In the genomic region with DNA sequence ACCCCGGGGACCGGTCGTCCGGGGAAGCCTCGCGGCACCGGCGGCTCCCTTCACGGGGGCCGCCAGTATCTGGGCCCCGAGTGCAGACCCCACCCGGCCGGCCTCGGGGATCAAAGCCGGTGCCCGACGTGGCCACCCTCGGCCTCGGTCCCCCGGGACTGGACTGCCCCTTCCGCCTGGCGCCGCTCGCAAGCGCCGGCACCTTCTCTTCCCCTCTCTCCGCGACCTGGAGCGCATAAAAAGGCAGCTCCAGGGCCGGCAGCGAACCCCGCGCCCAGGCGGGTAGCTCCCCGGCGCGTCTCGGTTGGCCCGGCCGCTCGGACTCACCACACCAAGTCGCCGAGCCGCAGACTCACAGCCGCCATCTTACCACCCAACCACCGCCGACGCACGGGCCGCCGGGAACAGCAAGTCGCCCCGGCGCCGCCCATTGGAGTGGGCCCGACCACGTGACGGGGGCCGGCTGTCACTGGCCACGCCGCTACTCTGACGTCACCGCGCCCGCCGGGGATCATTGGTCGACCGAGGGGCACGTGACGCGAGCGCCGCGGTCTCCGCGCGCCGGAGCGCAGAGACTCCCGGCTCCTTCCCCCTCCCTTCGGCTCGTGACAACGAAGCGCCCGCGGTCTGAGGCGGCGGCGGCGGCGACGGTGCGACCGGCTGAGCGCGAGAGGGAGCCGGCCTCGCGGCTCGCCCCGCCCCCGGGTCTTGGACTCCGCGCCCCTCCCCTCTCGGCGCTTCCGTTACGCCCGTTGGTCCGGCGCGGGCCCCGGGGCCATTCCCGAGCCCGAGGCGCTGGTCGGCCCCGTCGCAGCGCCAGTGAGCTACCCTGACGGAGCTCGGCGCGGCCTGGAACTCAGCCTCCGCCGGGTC, we compare ENCODE assay signal across 8 cellular contexts. TPM values are rescaled to one million over a fixed set of nuclear protein-coding genes. Genes with fewer than 3 reads are reported as not detected.
DNase-seq lines count a peak whose midpoint lies in the region; ATAC-seq and TF ChIP-seq lines count a peak whose summit lies in the region.

A gene (minus strand): TSS at position 388 of the 873 bp plus-strand sequence. CDS start 23 bp downstream, at position 365.
A gene with protein sequence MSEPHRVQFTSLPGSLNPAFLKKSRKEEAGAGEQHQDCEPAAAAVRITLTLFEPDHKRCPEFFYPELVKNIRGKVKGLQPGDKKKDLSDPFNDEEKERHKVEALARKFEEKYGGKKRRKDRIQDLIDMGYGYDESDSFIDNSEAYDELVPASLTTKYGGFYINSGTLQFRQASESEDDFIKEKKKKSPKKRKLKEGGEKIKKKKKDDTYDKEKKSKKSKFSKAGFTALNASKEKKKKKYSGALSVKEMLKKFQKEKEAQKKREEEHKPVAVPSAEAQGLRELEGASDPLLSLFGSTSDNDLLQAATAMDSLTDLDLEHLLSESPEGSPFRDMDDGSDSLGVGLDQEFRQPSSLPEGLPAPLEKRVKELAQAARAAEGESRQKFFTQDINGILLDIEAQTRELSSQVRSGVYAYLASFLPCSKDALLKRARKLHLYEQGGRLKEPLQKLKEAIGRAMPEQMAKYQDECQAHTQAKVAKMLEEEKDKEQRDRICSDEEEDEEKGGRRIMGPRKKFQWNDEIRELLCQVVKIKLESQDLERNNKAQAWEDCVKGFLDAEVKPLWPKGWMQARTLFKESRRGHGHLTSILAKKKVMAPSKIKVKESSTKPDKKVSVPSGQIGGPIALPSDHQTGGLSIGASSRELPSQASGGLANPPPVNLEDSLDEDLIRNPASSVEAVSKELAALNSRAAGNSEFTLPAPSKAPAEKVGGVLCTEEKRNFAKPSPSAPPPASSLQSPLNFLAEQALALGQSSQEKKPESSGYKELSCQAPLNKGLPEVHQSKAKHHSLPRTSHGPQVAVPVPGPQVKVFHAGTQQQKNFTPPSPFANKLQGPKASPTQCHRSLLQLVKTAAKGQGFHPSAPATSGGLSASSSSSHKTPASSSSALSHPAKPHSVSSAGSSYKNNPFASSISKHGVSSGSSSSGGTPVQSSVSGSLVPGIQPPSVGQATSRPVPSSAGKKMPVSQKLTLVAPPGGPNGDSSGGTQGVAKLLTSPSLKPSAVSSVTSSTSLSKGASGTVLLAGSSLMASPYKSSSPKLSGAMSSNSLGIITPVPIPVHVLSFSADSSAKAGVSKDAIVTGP (N-terminal part only) (plus strand): TSS at position 581 of the 873 bp plus-strand sequence. CDS start 5,437 bp downstream, outside the sequence.

- DNase-seq in CD1c-positive myeloid dendritic cell (ENCODE audit: extremely low spot score) (peak; percentile 100), NCI-H82 treated with DMSO at 0.1 percent for 48 hours (lab: John Stamatoyannopoulos, UW; ENCODE audit: unreplicated experiment) (peak; percentile 84), lower leg skin (ENCODE audit: low spot score in 2 of 2) (peak; percentile 99 to 100)
- DNase-seq in activated CD4-positive, alpha-beta memory T cell treated with anti-CD3 and anti-CD28 coated beads, Interleukin-2, amount 10 ng/mL, durations not matched to agents 7 days and 5 days, result peak; percentile 100
- peak; percentile 100 for DNase-seq in stimulated activated CD4-positive, alpha-beta T cell treated with anti-CD3 and anti-CD28 coated beads, Interleukin-4, amount 100 ng/mL, for 48 hours (ENCODE audit: low read depth in 2 of 2)

- CTCF ChIA-PET in activated CD4-positive, alpha-beta memory T cell treated with anti-CD3 and anti-CD28 coated beads, Interleukin-2, amount 10 ng/mL, durations not matched to agents 7 days and 5 days (lab: Charles Lee), result interaction anchor here (1.1 to 1.4 kb wide), 3 partner anchors 13 to 113 kb away, joined by 3 read pairs; a partner anchor contains a TSS

- ATAC-seq in GM19438 (IDR thresholded peaks at IDR 0.05; ENCODE audit: low read depth, unreplicated experiment), result peak; percentile 82
- ATAC-seq in HG03575 (IDR thresholded peaks at IDR 0.05; ENCODE audit: extremely low read depth, insufficient number of reproducible peaks, low FRiP score, unreplicated experiment), result peak; percentile 45

- no peaks in the 10 kb centered on the region for H3K27me3 ChIP-seq in duodenal mucosa (ENCODE audit: control insufficient read depth in 1 of 2, insufficient read depth in 2 of 2, low read length in 2 of 2)

- peaks cover 59% of the 10 kb centered on the region for H3K4me1 Mint-ChIP-seq in activated CD4-positive, alpha-beta memory T cell treated with anti-CD3 and anti-CD28 coated beads, Interleukin-2, amount 10 ng/mL, durations not matched to agents 7 days and 5 days

- H3K27ac ChIP-seq in duodenal mucosa (ENCODE audit: low read depth, low read length), result peak within 1 kb of the TSS; percentile 93

- H3K27me3 Mint-ChIP-seq in activated CD4-positive, alpha-beta memory T cell treated with anti-CD3 and anti-CD28 coated beads, Interleukin-2, amount 10 ng/mL, durations not matched to agents 7 days and 5 days, result no peaks in the 10 kb centered on the region

- intact Hi-C loops in lower leg skin (cut with DNase I; ENCODE audit: low total_unique reads), result no loop called here

- WGBS in lower leg skin, 2 donors, result 0% methylated on average over 15 to 69 of the region's 126 CpGs

- POLR2A ChIA-PET in activated CD4-positive, alpha-beta memory T cell treated with anti-CD3 and anti-CD28 coated beads, Interleukin-2, amount 10 ng/mL, durations not matched to agents 7 days and 5 days (lab: Charles Lee), result interaction anchor here (0.6 to 3.8 kb wide), 15 partner anchors 11 to 431 kb away, joined by 3 to 18 read pairs (median 4); a partner anchor contains a TSS

- no peaks in the 10 kb centered on the region for H3K9me3 ChIP-seq in duodenal mucosa (ENCODE audit: control insufficient read depth in 1 of 2, low read length in 2 of 2)

- peak within 1 kb of the TSS; percentile 86 for H3K4me3 Mint-ChIP-seq in activated CD4-positive, alpha-beta memory T cell treated with anti-CD3 and anti-CD28 coated beads, Interleukin-2, amount 10 ng/mL, durations not matched to agents 7 days and 5 days

- H3K4me3 ChIP-seq in duodenal mucosa (ENCODE audit: low read depth in 1 of 2, low read length in 2 of 2) (peak within 1 kb of the TSS; percentile 85), lower leg skin (ENCODE audit: low read depth, poor library complexity, severe bottlenecking) (peak within 1 kb of the TSS; percentile 93)

- H3K36me3 Mint-ChIP-seq in activated CD4-positive, alpha-beta memory T cell treated with anti-CD3 and anti-CD28 coated beads, Interleukin-2, amount 10 ng/mL, durations not matched to agents 7 days and 5 days (ENCODE audit: low read depth), result peaks cover 38% of the 10 kb centered on the region

- H3K27ac Mint-ChIP-seq in activated CD4-positive, alpha-beta memory T cell treated with anti-CD3 and anti-CD28 coated beads, Interleukin-2, amount 10 ng/mL, durations not matched to agents 7 days and 5 days, result peak within 1 kb of the TSS; percentile 86

- no peaks in the 10 kb centered on the region for H3K9me3 Mint-ChIP-seq in activated CD4-positive, alpha-beta memory T cell treated with anti-CD3 and anti-CD28 coated beads, Interleukin-2, amount 10 ng/mL, durations not matched to agents 7 days and 5 days

- peaks cover 4 to 29% of the 10 kb centered on the region in 2 donors for H3K36me3 ChIP-seq in duodenal mucosa (ENCODE audit: control insufficient read depth in 1 of 2, insufficient read depth in 2 of 2, low read length in 2 of 2)

- no peak for TF ChIP-seq CTCF in lower leg skin (IDR thresholded peaks at IDR 0.05)

- H3K4me1 ChIP-seq in duodenal mucosa (ENCODE audit: control insufficient read depth in 1 of 2, insufficient read depth in 2 of 2, low read length in 2 of 2), result peaks cover 30 to 34% of the 10 kb centered on the region in 2 donors

- H3K9ac ChIP-seq in duodenal mucosa (ENCODE audit: low read depth in 1 of 2, low read length in 2 of 2), result peak within 1 kb of the TSS; percentile 67 to 81

- TF ChIP-seq POLR2A in lower leg skin (IDR thresholded peaks at IDR 0.05), result no peak

RNA-seq across cellular contexts. Expression of the first gene that starts in this region (rescaled TPM):
- total RNA-seq in activated CD4-positive, alpha-beta memory T cell treated with anti-CD3 and anti-CD28 coated beads, Interleukin-2, amount 10 ng/mL, durations not matched to agents 7 days and 5 days, result 10 to 100 TPM; 80.4 to 85.4 TPM
- total RNA-seq in lower leg skin, result 10 to 100 TPM; 36.8 to 52.6 (median 51.3) TPM

RNA-seq across cellular contexts. Expression of the second gene that starts in this region (rescaled TPM):
- total RNA-seq in activated CD4-positive, alpha-beta memory T cell treated with anti-CD3 and anti-CD28 coated beads, Interleukin-2, amount 10 ng/mL, durations not matched to agents 7 days and 5 days, result 10 to 100 TPM; 39.2 to 39.6 TPM
- total RNA-seq in lower leg skin, result 10 to 100 TPM; 20.7 to 38.3 (median 27.9) TPM

Comparison
In these comparisons a context has a peak if more than half of its experiments do, and no peak if none do; other contexts are left out.
1. Peak in every context shown above with its lines: DNase-seq, ATAC-seq, H3K4me3 ChIP-seq and H3K27ac ChIP-seq.